ENCODE assay signal across 9 cellular contexts in genomic region chr13:66994097-66994496, GRCh38.
DNase-seq lines count a peak whose midpoint lies in the region; ATAC-seq and TF ChIP-seq lines count a peak whose summit lies in the region.
"Had no signal": no experiment of that assay in that cellular context is flagged by ENCODE, and none has a peak within 500 bp of the region (broad histone marks: within the 10 kb centered on the region; RNA-seq: fewer than 3 reads in every experiment).

No MANE protein-coding gene starts in this region.

- no peak overlapping the region for H3K27ac ChIP-seq in testis
- H3K27ac ChIP-seq: ovary had no signal

- TF ChIP-seq POLR2A in testis (IDR thresholded peaks at IDR 0.05) = no peak

- H3K4me3 ChIP-seq in testis = peak overlapping the region in 1 of 2 donors; percentile 21
- H3K4me3 ChIP-seq: ovary had no signal

- DNase-seq in A172 (ENCODE audit: low spot score) = peak; percentile 67
- DNase-seq in GM13976 (ENCODE audit: low spot score) = peak; percentile 32
- peak; percentile 4 for DNase-seq in NOMO-1 treated with DMSO at 0.1 percent for 48 hours (lab: John Stamatoyannopoulos, UW; ENCODE audit: unreplicated experiment)
- peak; percentile 72 for DNase-seq in dermis blood vessel endothelial cell
- DNase-seq in left lobe of liver (ENCODE audit: low spot score) = peak; percentile 83
- peak; percentile 76 for DNase-seq in testis
- DNase-seq in NCI-H1694 (lab: John Stamatoyannopoulos, UW) = no peak

- intact Hi-C loops in testis (cut with DNase I; ENCODE audit: low total_unique reads) = no loop called here

- in situ Hi-C loops in GM13976 (cut with MboI; ENCODE audit: low sequenced_read_pairs, unreplicated experiment) = no loop called here

- H3K9me3 ChIP-seq in testis = no peaks in the 10 kb centered on the region
- H3K9me3 ChIP-seq: ovary had no signal

- 37 to 41% methylated on average over 13 of the region's 13 CpGs for WGBS in testis, 2 donors

- H3K27me3 ChIP-seq in testis = no peaks in the 10 kb centered on the region
- H3K27me3 ChIP-seq: ovary had no signal

- ATAC-seq in HG02840 (IDR thresholded peaks at IDR 0.05; ENCODE audit: low FRiP score, unreplicated experiment) = peak; percentile 50
- peak; percentile 98 for ATAC-seq in left lobe of liver

- H3K4me1 ChIP-seq in testis = no peaks in the 10 kb centered on the region

- peak; percentile 53 for TF ChIP-seq CTCF in GM13976 (IDR thresholded peaks at IDR 0.05; ENCODE audit: borderline replicate concordance, control extremely low read depth, extremely low read depth, insufficient read depth, missing control alignments)
- TF ChIP-seq CTCF in testis (IDR thresholded peaks at IDR 0.05) = peak in 2 of 3 experiments; percentile 29 to 33

- H3K36me3 ChIP-seq in testis (ENCODE audit: low read depth, missing control alignments) = no peaks in the 10 kb centered on the region
- H3K36me3 ChIP-seq: ovary had no signal
